1 cellular context compared by ENCODE assay signal in the genomic region with DNA sequence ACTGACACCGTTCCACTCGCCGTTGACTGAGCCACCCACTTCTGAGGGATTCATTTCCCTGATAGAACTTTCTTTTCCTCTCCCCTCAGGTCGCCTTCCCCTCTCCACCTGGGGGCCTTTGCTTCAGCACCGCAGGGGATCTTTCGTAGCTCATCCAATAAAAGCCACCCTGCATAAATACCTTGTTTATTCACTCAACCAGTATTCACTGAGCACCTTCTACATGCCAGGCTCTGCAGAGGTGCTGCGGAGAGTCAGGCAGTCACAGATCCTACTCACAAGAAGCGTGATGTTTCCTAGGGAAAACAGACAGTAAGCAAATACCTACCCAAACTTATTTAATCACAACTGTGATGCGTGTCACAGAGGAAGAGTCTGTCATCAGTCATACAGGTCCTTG.
TF ChIP-seq lines count a peak whose summit lies in the region.

No MANE protein-coding gene starts in this region.

TF ChIP-seq in H1, 55 proteins besides CTCF, POLR2A, EP300 and RAD21:
- TF ChIP-seq SP2 (IDR thresholded peaks at IDR 0.05; ENCODE audit: low read length) (no peak), CEBPB (IDR thresholded peaks at IDR 0.05; ENCODE audit: low read depth, low read length) (no peak), FOSL1 (IDR thresholded peaks at IDR 0.05; ENCODE audit: insufficient read depth, low read depth, low read length) (no peak), KDM4A (IDR thresholded peaks at IDR 0.05; ENCODE audit: low read depth, low read length, severe bottlenecking) (no peak), SAP30 (IDR thresholded peaks at IDR 0.05; ENCODE audit: insufficient read depth, insufficient replicate concordance, low read length) (no peak), TCF12 (IDR thresholded peaks at IDR 0.05; ENCODE audit: low read depth, low read length) (no peak), HDAC2 (IDR thresholded peaks at IDR 0.05; ENCODE audit: borderline replicate concordance in 1 of 2, low read depth in 2 of 2, low read length in 2 of 2) (no peak), SUZ12 (IDR thresholded peaks at IDR 0.05; ENCODE audit: low read length) (no peak), BCL11A (IDR thresholded peaks at IDR 0.05; ENCODE audit: low read depth in 2 of 2, low read length in 2 of 2) (no peak), JUN (IDR thresholded peaks at IDR 0.05; ENCODE audit: low read depth, low read length) (no peak), HDAC6 (IDR thresholded peaks at IDR 0.05; ENCODE audit: low read depth, low read length) (no peak), CHD2 (IDR thresholded peaks at IDR 0.05; ENCODE audit: low read length) (no peak), CBX5 (IDR thresholded peaks at IDR 0.05; ENCODE audit: low read depth, low read length) (no peak), GABPA (IDR thresholded peaks at IDR 0.05; ENCODE audit: borderline replicate concordance, insufficient read depth, low read length) (no peak), CREB1 (IDR thresholded peaks at IDR 0.05) (no peak), TBP (IDR thresholded peaks at IDR 0.05; ENCODE audit: low read depth, low read length) (no peak), ATF3 (IDR thresholded peaks at IDR 0.05; ENCODE audit: insufficient read depth, low read depth, low read length) (no peak), SIX5 (IDR thresholded peaks at IDR 0.05; ENCODE audit: low read depth, low read length) (no peak)
- TF ChIP-seq, protein P1, sequence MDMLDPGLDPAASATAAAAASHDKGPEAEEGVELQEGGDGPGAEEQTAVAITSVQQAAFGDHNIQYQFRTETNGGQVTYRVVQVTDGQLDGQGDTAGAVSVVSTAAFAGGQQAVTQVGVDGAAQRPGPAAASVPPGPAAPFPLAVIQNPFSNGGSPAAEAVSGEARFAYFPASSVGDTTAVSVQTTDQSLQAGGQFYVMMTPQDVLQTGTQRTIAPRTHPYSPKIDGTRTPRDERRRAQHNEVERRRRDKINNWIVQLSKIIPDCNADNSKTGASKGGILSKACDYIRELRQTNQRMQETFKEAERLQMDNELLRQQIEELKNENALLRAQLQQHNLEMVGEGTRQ (IDR thresholded peaks at IDR 0.05; ENCODE audit: low read length), result no peak
TF ChIP-seq in H1: peak in this region for 0.
